12 cellular contexts compared by ENCODE assay signal in the genomic region with DNA sequence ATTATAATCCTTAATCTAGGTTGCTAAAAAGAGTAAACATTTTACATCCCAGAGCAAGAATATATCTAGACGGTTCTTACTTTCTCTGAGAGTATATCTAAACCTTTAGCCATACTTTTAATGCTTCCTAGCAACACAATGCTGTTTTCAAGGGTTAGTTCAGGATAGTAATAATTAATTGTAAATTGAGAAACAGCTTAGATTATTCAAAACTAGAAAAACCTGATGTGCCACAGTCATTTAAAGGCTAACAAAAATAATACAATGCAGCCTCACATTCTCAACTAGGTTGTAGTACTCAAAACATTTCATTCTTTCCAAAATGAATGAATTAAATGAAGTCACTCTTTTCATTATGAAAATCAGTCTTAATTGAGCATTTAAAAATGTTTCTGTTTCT.
DNase-seq lines count a peak whose midpoint lies in the region; ATAC-seq and TF ChIP-seq lines count a peak whose summit lies in the region.
"Had no signal": no experiment of that assay in that cellular context is flagged by ENCODE, and none has a peak within 500 bp of the region (broad histone marks: within the 10 kb centered on the region; RNA-seq: fewer than 3 reads in every experiment).

No MANE protein-coding gene starts in this region.

- POLR2A ChIA-PET in PC-3 (lab: Charles Lee; ENCODE audit: unreplicated experiment) = no interaction called here

- CTCF ChIA-PET in PC-3 (lab: Charles Lee) = no interaction called here

- H3K9me2 ChIP-seq in PC-3 (replicated peaks; ENCODE audit: low read length) = no peaks in the 10 kb centered on the region

- no peaks in the 10 kb centered on the region for H3K27me3 Mint-ChIP-seq in type B pancreatic cell
- H3K27me3 Mint-ChIP-seq: CD4-positive, CD25-positive, alpha-beta regulatory T cell; IgD-negative memory B cell had no signal

- no peak overlapping the region for H3K4me2 ChIP-seq in PC-3 (ENCODE audit: low read length)
- H3K4me2 ChIP-seq: BLaER1 treated with 17β-estradiol and CSF1 and Interleukin-3, amounts not matched to agents 10 nM and 100 nM had no signal

- TF ChIP-seq POLR2A in stomach (IDR thresholded peaks at IDR 0.05) = no peak

- H3K27ac Mint-ChIP-seq in type B pancreatic cell = peak overlapping the region; percentile 85
- H3K27ac Mint-ChIP-seq: IgD-negative memory B cell had no signal

- no peaks in the 10 kb centered on the region for H3K4me1 ChIP-seq in PC-3 (ENCODE audit: insufficient read depth, low read length)
- no peaks in the 10 kb centered on the region for H3K4me1 ChIP-seq in stomach
- H3K4me1 ChIP-seq: BLaER1 treated with 17β-estradiol and CSF1 and Interleukin-3, amounts not matched to agents 10 nM and 100 nM had no signal

- no peaks in the 10 kb centered on the region for H3F3A ChIP-seq in PC-3 (ENCODE audit: low read length, unreplicated experiment)

- H3K27me3 ChIP-seq in PC-3 (ENCODE audit: low read length) = no peaks in the 10 kb centered on the region
- H3K27me3 ChIP-seq in stomach = no peaks in the 10 kb centered on the region
- H3K27me3 ChIP-seq: BLaER1 treated with 17β-estradiol and CSF1 and Interleukin-3, amounts not matched to agents 10 nM and 100 nM had no signal

- no peaks in the 10 kb centered on the region for H3K9me3 Mint-ChIP-seq in type B pancreatic cell
- H3K9me3 Mint-ChIP-seq: IgD-negative memory B cell had no signal

- no peaks in the 10 kb centered on the region for H4K20me1 ChIP-seq in PC-3 (ENCODE audit: low read length)
- H4K20me1 ChIP-seq: BLaER1 treated with 17β-estradiol and CSF1 and Interleukin-3, amounts not matched to agents 10 nM and 100 nM had no signal

- BruUV-seq in PC-3 (replicated peaks; lab: Mats Ljungman, UMichigan) = no TSS peak

- DNase-seq in HT-29 (ENCODE audit: low spot score) (peak; percentile 19), PC-3 (peak; percentile 11), type B pancreatic cell (ENCODE audit: extremely low spot score, unreplicated experiment) (no peak), stomach (no peak), NCI-H446 (lab: John Stamatoyannopoulos, UW) (no peak), AG08396 (ENCODE audit: low spot score) (no peak)
- DNase-seq: CD4-positive, CD25-positive, alpha-beta regulatory T cell; DMS 273 treated with DMSO at 0.1 percent for 48 hours had no signal

- 41 to 51% (median 45%) methylated on average over 1 of the region's 1 CpG for WGBS in stomach, 5 donors

- ATAC-seq in PC-3 = no peak
- ATAC-seq in esophagus mucosa = peak; percentile 76

- no peak overlapping the region for H2AFZ ChIP-seq in PC-3 (ENCODE audit: low read length)

- intact Hi-C loops in PC-3 (cut with micrococcal nuclease) = no loop called here
- intact Hi-C loops in stomach (cut with DNase I; ENCODE audit: low total_unique reads) = no loop called here

- H3K4me3 ChIP-seq in PC-3 (ENCODE audit: low read length) (no peak overlapping the region), stomach (no peak overlapping the region)
- H3K4me3 ChIP-seq: BLaER1 treated with 17β-estradiol and CSF1 and Interleukin-3, amounts not matched to agents 10 nM and 100 nM; HAP-1 had no signal

- H3K9ac ChIP-seq in PC-3 (ENCODE audit: low read length) = no peak overlapping the region
- H3K9ac ChIP-seq: BLaER1 treated with 17β-estradiol and CSF1 and Interleukin-3, amounts not matched to agents 10 nM and 100 nM had no signal

- no peak overlapping the region for H3K27ac ChIP-seq in PC-3 (ENCODE audit: low read length)
- no peak overlapping the region for H3K27ac ChIP-seq in stomach
- H3K27ac ChIP-seq: BLaER1 treated with 17β-estradiol and CSF1 and Interleukin-3, amounts not matched to agents 10 nM and 100 nM had no signal

- H3K9me3 ChIP-seq in PC-3 (ENCODE audit: low read length) = no peaks in the 10 kb centered on the region
- no peaks in the 10 kb centered on the region for H3K9me3 ChIP-seq in stomach
- H3K9me3 ChIP-seq: BLaER1 treated with 17β-estradiol and CSF1 and Interleukin-3, amounts not matched to agents 10 nM and 100 nM; HAP-1 had no signal

- H3K4me3 Mint-ChIP-seq in type B pancreatic cell = no peak overlapping the region
- H3K4me3 Mint-ChIP-seq: CD4-positive, CD25-positive, alpha-beta regulatory T cell; IgD-negative memory B cell had no signal

- H3K4me1 Mint-ChIP-seq in type B pancreatic cell (ENCODE audit: unreplicated experiment) = no peaks in the 10 kb centered on the region
- H3K4me1 Mint-ChIP-seq: CD4-positive, CD25-positive, alpha-beta regulatory T cell; IgD-negative memory B cell had no signal

- TF ChIP-seq EP300 in stomach (IDR thresholded peaks at IDR 0.05) = no peak

- H3K36me3 ChIP-seq in PC-3 (ENCODE audit: low read depth, low read length) = peaks cover 3% of the 10 kb centered on the region; the same call in 1 of the 2 replicates
- peaks cover 0 to 33% (median 19%) of the 10 kb centered on the region in 4 donors for H3K36me3 ChIP-seq in stomach
- H3K36me3 ChIP-seq: HAP-1 had no signal

- H3K79me2 ChIP-seq in PC-3 (ENCODE audit: low read length) = no peaks in the 10 kb centered on the region

- TF ChIP-seq CTCF in PC-3 (conservative IDR thresholded peaks at IDR 0.05; ENCODE audit: low read depth, low read length) (no peak), type B pancreatic cell (conservative IDR thresholded peaks at IDR 0.05) (no peak), stomach (IDR thresholded peaks at IDR 0.05) (no peak)

- H3K36me3 Mint-ChIP-seq in type B pancreatic cell = peaks cover 11% of the 10 kb centered on the region

Comparison
In these comparisons a context has a peak if more than half of its experiments do, and no peak if none do; other contexts are left out.
1. DNase-seq: peak in HT-29 (single experiment) and PC-3 (single experiment); none in type B pancreatic cell (single experiment), stomach (single experiment), NCI-H446 (0 of 2) and AG08396 (single experiment).